In genomic region chr12:22334696-22335290, GRCh38 we compare ENCODE assay signal across 8 cellular contexts. TPM values are rescaled to one million over a fixed set of nuclear protein-coding genes. Genes with fewer than 3 reads are reported as not detected.
A peak's percentile ranks its signal among the peaks of the same experiment; 100 is the strongest.
DNase-seq lines count a peak whose midpoint lies in the region; ATAC-seq and TF ChIP-seq lines count a peak whose summit lies in the region.

A gene with protein sequence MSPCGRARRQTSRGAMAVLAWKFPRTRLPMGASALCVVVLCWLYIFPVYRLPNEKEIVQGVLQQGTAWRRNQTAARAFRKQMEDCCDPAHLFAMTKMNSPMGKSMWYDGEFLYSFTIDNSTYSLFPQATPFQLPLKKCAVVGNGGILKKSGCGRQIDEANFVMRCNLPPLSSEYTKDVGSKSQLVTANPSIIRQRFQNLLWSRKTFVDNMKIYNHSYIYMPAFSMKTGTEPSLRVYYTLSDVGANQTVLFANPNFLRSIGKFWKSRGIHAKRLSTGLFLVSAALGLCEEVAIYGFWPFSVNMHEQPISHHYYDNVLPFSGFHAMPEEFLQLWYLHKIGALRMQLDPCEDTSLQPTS (minus strand): TSS chr12:22334707. CDS start chr12:22334232, 475 bp downstream.

- no peaks in the 10 kb centered on the region for H3F3A ChIP-seq in OCI-LY1 (ENCODE audit: insufficient read depth, low read length)

- peak within 1 kb of the TSS; percentile 33 for H3K4me3 ChIP-seq in HAP-1
- peak within 1 kb of the TSS; percentile 57 for H3K4me3 ChIP-seq in OCI-LY1 (ENCODE audit: low read depth, low read length, poor library complexity, severe bottlenecking)
- peak within 1 kb of the TSS; percentile 76 for H3K4me3 ChIP-seq in fibroblast of the aortic adventitia (ENCODE audit: low read depth, low read length)
- peak within 1 kb of the TSS; percentile 82 for H3K4me3 ChIP-seq in neuron (ENCODE audit: low read length)
- H3K4me3 ChIP-seq in upper lobe of left lung, result peak within 1 kb of the TSS; percentile 11 to 60 (median 54)

- TF ChIP-seq CTCF in OCI-LY1 (IDR thresholded peaks at IDR 0.05; ENCODE audit: low read length), result no peak
- TF ChIP-seq CTCF in fibroblast of the aortic adventitia (IDR thresholded peaks at IDR 0.05; ENCODE audit: insufficient read depth, low read length), result no peak
- TF ChIP-seq CTCF in upper lobe of left lung (IDR thresholded peaks at IDR 0.05), result no peak

- no peak for TF ChIP-seq EP300 in upper lobe of left lung (IDR thresholded peaks at IDR 0.05)

- peak in 1 of 4 donors; percentile 9 for TF ChIP-seq POLR2A in upper lobe of left lung (IDR thresholded peaks at IDR 0.05)

- H3K36me3 ChIP-seq in HAP-1 (replicated peaks), result no peaks in the 10 kb centered on the region
- no peaks in the 10 kb centered on the region for H3K36me3 ChIP-seq in OCI-LY1 (ENCODE audit: insufficient read depth, low read length)
- peaks cover 4% of the 10 kb centered on the region for H3K36me3 ChIP-seq in neuron (ENCODE audit: insufficient read depth, low read length)
- no peaks in the 10 kb centered on the region for H3K36me3 ChIP-seq in upper lobe of left lung

- 0 to 1% methylated on average over 28 to 34 of the region's 50 CpGs for WGBS in upper lobe of left lung, 2 donors

- H3K79me2 ChIP-seq in OCI-LY1 (ENCODE audit: insufficient read depth, low read length), result no peaks in the 10 kb centered on the region

- H3K9me2 ChIP-seq in OCI-LY1 (ENCODE audit: low read depth, low read length), result no peaks in the 10 kb centered on the region

- peak; percentile 3 for DNase-seq in EH (ENCODE audit: low read depth)
- peak; percentile 3 to 16 for DNase-seq in HAP-1 (ENCODE audit: low spot score in 2 of 2)
- DNase-seq in activated T-helper 1 cell treated with anti-CD3 and anti-CD28 coated beads, Interleukin-2, amount 50 U/mL, for 16 hours (ENCODE audit: low read depth in 1 of 2, low spot score in 1 of 2), result peak; percentile 55
- peak; percentile 37 for DNase-seq in fibroblast of the aortic adventitia (ENCODE audit: low read depth)
- peak in 1 of 2 donors; percentile 88 for DNase-seq in upper lobe of left lung
- no peak for DNase-seq in NCI-H2029 treated with DMSO at 0.1 percent for 48 hours (lab: John Stamatoyannopoulos, UW)

- H3K4me1 ChIP-seq in HAP-1 (no peaks in the 10 kb centered on the region), OCI-LY1 (ENCODE audit: insufficient read depth, low read length, severe bottlenecking) (peaks cover 5% of the 10 kb centered on the region), neuron (ENCODE audit: insufficient read depth, low read length) (peaks cover 33% of the 10 kb centered on the region), upper lobe of left lung (peaks cover 9 to 35% (median 18%) of the 10 kb centered on the region in 4 donors)

- H3K4me2 ChIP-seq in OCI-LY1 (ENCODE audit: low read length), result peak within 1 kb of the TSS; percentile 80

- ATAC-seq in upper lobe of left lung (ENCODE audit: low FRiP score in 2 of 2), result peak; percentile 12 to 77

- H3K9ac ChIP-seq in OCI-LY1 (ENCODE audit: low read length), result no peak within 1 kb of the TSS

- H3K9me3 ChIP-seq in HAP-1, result no peaks in the 10 kb centered on the region
- H3K9me3 ChIP-seq in OCI-LY1 (ENCODE audit: low read length), result no peaks in the 10 kb centered on the region
- H3K9me3 ChIP-seq in neuron (ENCODE audit: low read length), result no peaks in the 10 kb centered on the region
- no peaks in the 10 kb centered on the region for H3K9me3 ChIP-seq in upper lobe of left lung

- in situ Hi-C loops in HAP-1 (cut with MboI; ENCODE audit: low sequenced_read_pairs), result no loop called here

- H2AFZ ChIP-seq in OCI-LY1 (ENCODE audit: low read length) (no peak within 1 kb of the TSS), neuron (ENCODE audit: low read depth, low read length) (peak within 1 kb of the TSS; percentile 95)

- H3K27ac ChIP-seq in OCI-LY1 (ENCODE audit: low read depth, low read length, poor library complexity, severe bottlenecking) (no peak within 1 kb of the TSS), upper lobe of left lung (peak within 1 kb of the TSS; percentile 37 to 78 (median 72))

- H4K20me1 ChIP-seq in OCI-LY1 (ENCODE audit: insufficient read depth, low read length), result no peaks in the 10 kb centered on the region

- H3K27me3 ChIP-seq in HAP-1 (ENCODE audit: low read depth), result peaks cover 47% of the 10 kb centered on the region
- no peaks in the 10 kb centered on the region for H3K27me3 ChIP-seq in OCI-LY1 (ENCODE audit: insufficient read depth, low read length)
- no peaks in the 10 kb centered on the region for H3K27me3 ChIP-seq in neuron (ENCODE audit: insufficient read depth, low read length)
- H3K27me3 ChIP-seq in upper lobe of left lung, result peaks cover 0 to 16% (median 8%) of the 10 kb centered on the region in 4 donors

RNA-seq across cellular contexts. Expression of the gene that starts here (rescaled TPM):
- total RNA-seq in fibroblast of the aortic adventitia (ENCODE audit: low replicate concordance) (4.6 and 13.7 TPM in 2 replicates), upper lobe of left lung (10 to 100 TPM in 1 of 6 donors, 1 to 10 TPM in 5; 1.4 to 10.5 (median 4.1) TPM)
